Comparison of ENCODE assay signal across 1 cellular context in genomic region chr12:5586201-5586600, GRCh38.
TF ChIP-seq lines count a peak whose summit lies in the region.

No MANE protein-coding gene starts in this region.

TF ChIP-seq in HepG2, 621 proteins besides CTCF, POLR2A, EP300 and RAD21 (continued from another document and continues in another):
- TF ChIP-seq ATF4 (CRISPR knock-in tag; IDR thresholded peaks at IDR 0.05) (no peak), ARNT2 (CRISPR knock-in tag; IDR thresholded peaks at IDR 0.05; ENCODE audit: low read depth) (no peak), FOXC1 (CRISPR knock-in tag; IDR thresholded peaks at IDR 0.05; ENCODE audit: borderline replicate concordance) (no peak), POGZ (CRISPR knock-in tag; IDR thresholded peaks at IDR 0.05) (no peak), ETV5 (CRISPR knock-in tag; IDR thresholded peaks at IDR 0.05; ENCODE audit: borderline replicate concordance) (peak; percentile 57; the same call in 1 of the 2 replicates), MIXL1 (CRISPR knock-in tag; IDR thresholded peaks at IDR 0.05) (0 out of 2 replicates have a peak, but pooled peaks have one; percentile 36), ZNF567 (CRISPR knock-in tag; IDR thresholded peaks at IDR 0.05; ENCODE audit: borderline replicate concordance) (no peak), ZNF7 (CRISPR knock-in tag; IDR thresholded peaks at IDR 0.05) (peak; percentile 90), FOXA3 (CRISPR knock-in tag; IDR thresholded peaks at IDR 0.05) (peak; percentile 75), NR1H2 (CRISPR knock-in tag; IDR thresholded peaks at IDR 0.05; ENCODE audit: borderline replicate concordance, low read depth) (no peak), ZBTB44 (CRISPR knock-in tag; IDR thresholded peaks at IDR 0.05) (no peak), ZNF335 (CRISPR knock-in tag; IDR thresholded peaks at IDR 0.05) (no peak), ZBTB1 (CRISPR knock-in tag; IDR thresholded peaks at IDR 0.05; ENCODE audit: borderline replicate concordance) (no peak), TBX3 (IDR thresholded peaks at IDR 0.05; ENCODE audit: borderline replicate concordance) (no peak), KIAA2018 (CRISPR knock-in tag; IDR thresholded peaks at IDR 0.05; ENCODE audit: borderline replicate concordance) (no peak), ZNF569 (CRISPR knock-in tag; IDR thresholded peaks at IDR 0.05; ENCODE audit: borderline replicate concordance) (no peak), FOXA1 (IDR thresholded peaks at IDR 0.05) (no peak), FOXA1 (CRISPR knock-in tag; IDR thresholded peaks at IDR 0.05) (peak; percentile 60), DPF2 (CRISPR knock-in tag; IDR thresholded peaks at IDR 0.05; ENCODE audit: borderline replicate concordance, low read depth) (no peak), TEAD3 (CRISPR knock-in tag; optimal IDR thresholded peaks at IDR 0.05; ENCODE audit: borderline replicate concordance) (peak; percentile 66), NBN (conservative IDR thresholded peaks at IDR 0.05) (no peak), GABPA (IDR thresholded peaks at IDR 0.05; ENCODE audit: low read depth, low read length) (no peak), GABPA (CRISPR knock-in tag; IDR thresholded peaks at IDR 0.05; ENCODE audit: low read depth) (peak; percentile 63), SALL2 (CRISPR knock-in tag; IDR thresholded peaks at IDR 0.05) (no peak), ZHX1 (CRISPR knock-in tag; IDR thresholded peaks at IDR 0.05; ENCODE audit: low read depth) (no peak), RAD51 (IDR thresholded peaks at IDR 0.05; ENCODE audit: borderline replicate concordance) (no peak), FOXO4 (CRISPR knock-in tag; conservative IDR thresholded peaks at IDR 0.05) (no peak), ARNTL (CRISPR knock-in tag; IDR thresholded peaks at IDR 0.05) (no peak), ZNF24 (IDR thresholded peaks at IDR 0.05) (no peak), GABPB1 (CRISPR knock-in tag; IDR thresholded peaks at IDR 0.05) (peak; percentile 33; the same call in 1 of the 2 replicates), ZSCAN12 (CRISPR knock-in tag; IDR thresholded peaks at IDR 0.05) (no peak), RFXAP (CRISPR knock-in tag; IDR thresholded peaks at IDR 0.05; ENCODE audit: borderline replicate concordance) (no peak), FOXP1 (IDR thresholded peaks at IDR 0.05) (no peak), FOXP1 (CRISPR knock-in tag; IDR thresholded peaks at IDR 0.05) (peak; percentile 34; the same call in 1 of the 2 replicates), NR2F1 (CRISPR knock-in tag; IDR thresholded peaks at IDR 0.05) (no peak), CHD2 (IDR thresholded peaks at IDR 0.05; ENCODE audit: low read depth, low read length) (no peak), SRSF9 (IDR thresholded peaks at IDR 0.05; ENCODE audit: borderline replicate concordance, insufficient read depth, low read depth, low read length, poor library complexity, severe bottlenecking) (no peak), ZFP37 (CRISPR knock-in tag; IDR thresholded peaks at IDR 0.05; ENCODE audit: borderline replicate concordance) (no peak), KLF6 (CRISPR knock-in tag; IDR thresholded peaks at IDR 0.05) (no peak), RELA (CRISPR knock-in tag; IDR thresholded peaks at IDR 0.05) (no peak), SRF (IDR thresholded peaks at IDR 0.05; ENCODE audit: low read depth, low read length) (no peak), TRIM24 (CRISPR knock-in tag; IDR thresholded peaks at IDR 0.05) (no peak), HMG20B (CRISPR knock-in tag; conservative IDR thresholded peaks at IDR 0.05) (no peak), ELF1 (CRISPR knock-in tag; IDR thresholded peaks at IDR 0.05) (peak; percentile 43; the same call in 1 of the 2 replicates), EEA1 (CRISPR knock-in tag; IDR thresholded peaks at IDR 0.05; ENCODE audit: borderline replicate concordance) (no peak)
- TF ChIP-seq, protein P1, sequence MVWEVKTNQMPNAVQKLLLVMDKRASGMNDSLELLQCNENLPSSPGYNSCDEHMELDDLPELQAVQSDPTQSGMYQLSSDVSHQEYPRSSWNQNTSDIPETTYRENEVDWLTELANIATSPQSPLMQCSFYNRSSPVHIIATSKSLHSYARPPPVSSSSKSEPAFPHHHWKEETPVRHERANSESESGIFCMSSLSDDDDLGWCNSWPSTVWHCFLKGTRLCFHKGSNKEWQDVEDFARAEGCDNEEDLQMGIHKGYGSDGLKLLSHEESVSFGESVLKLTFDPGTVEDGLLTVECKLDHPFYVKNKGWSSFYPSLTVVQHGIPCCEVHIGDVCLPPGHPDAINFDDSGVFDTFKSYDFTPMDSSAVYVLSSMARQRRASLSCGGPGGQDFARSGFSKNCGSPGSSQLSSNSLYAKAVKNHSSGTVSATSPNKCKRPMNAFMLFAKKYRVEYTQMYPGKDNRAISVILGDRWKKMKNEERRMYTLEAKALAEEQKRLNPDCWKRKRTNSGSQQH (CRISPR knock-in tag; IDR thresholded peaks at IDR 0.05; ENCODE audit: low read depth) = no peak
